ENCODE assay signal across 10 cellular contexts in genomic region chr1:94043738-94044289, GRCh38.
DNase-seq lines count a peak whose midpoint lies in the region; TF ChIP-seq lines count a peak whose summit lies in the region.
"Had no signal": no experiment of that assay in that cellular context is flagged by ENCODE, and none has a peak within 500 bp of the region (broad histone marks: within the 10 kb centered on the region; RNA-seq: fewer than 3 reads in every experiment).

No MANE protein-coding gene starts in this region.

- H3K27me3 Mint-ChIP-seq in type B pancreatic cell, result no peaks in the 10 kb centered on the region

- WGBS in esophagus, 2 donors, result 56 to 70% methylated on average over 4 of the region's 4 CpGs

- H3K27ac Mint-ChIP-seq in type B pancreatic cell, result peak overlapping the region; percentile 97

- peak overlapping the region; percentile 66 for H3K27ac ChIP-seq in SK-N-MC
- peak overlapping the region; percentile 6 to 52 for H3K27ac ChIP-seq in esophagus (ENCODE audit: low read depth in 2 of 2, low read length in 1 of 2)
- H3K27ac ChIP-seq in osteoblast (ENCODE audit: low read depth, low read length), result no peak overlapping the region
- H3K27ac ChIP-seq: epithelial cell of prostate had no signal

- H3K9me3 ChIP-seq in SK-N-MC (ENCODE audit: low read depth, low read length) (no peaks in the 10 kb centered on the region), esophagus (ENCODE audit: control insufficient read depth in 2 of 2, insufficient read depth in 1 of 2, low read depth in 1 of 2, low read length in 1 of 2) (no peaks in the 10 kb centered on the region), osteoblast (ENCODE audit: low read depth, low read length) (no peaks in the 10 kb centered on the region)

- H3K4me1 ChIP-seq in esophagus (ENCODE audit: control insufficient read depth in 2 of 2, insufficient read depth in 2 of 2, low read length in 1 of 2) (peaks cover 0 to 3% of the 10 kb centered on the region in 2 donors), osteoblast (ENCODE audit: insufficient read depth, low read length) (peaks cover 20% of the 10 kb centered on the region)

- no peaks in the 10 kb centered on the region for H3K9me3 Mint-ChIP-seq in type B pancreatic cell

- H3K4me3 Mint-ChIP-seq in type B pancreatic cell, result no peak overlapping the region

- no peaks in the 10 kb centered on the region for H3K79me2 ChIP-seq in osteoblast (ENCODE audit: insufficient read depth, low read length)

- peak overlapping the region; percentile 45 for H2AFZ ChIP-seq in osteoblast (ENCODE audit: low read length)

- H3K4me1 Mint-ChIP-seq in type B pancreatic cell (ENCODE audit: unreplicated experiment), result peaks cover 41% of the 10 kb centered on the region

- H3K4me2 ChIP-seq in osteoblast (ENCODE audit: insufficient read depth, low read length), result no peak overlapping the region

- H3K27me3 ChIP-seq in esophagus (ENCODE audit: control insufficient read depth in 1 of 2, insufficient read depth in 2 of 2, low read length in 2 of 2) (no peaks in the 10 kb centered on the region), osteoblast (ENCODE audit: insufficient read depth, low read length) (no peaks in the 10 kb centered on the region)

- H3K4me3 ChIP-seq in SK-N-MC (peak overlapping the region; percentile 67), esophagus (ENCODE audit: low read depth in 1 of 2, low read length in 2 of 2) (no peak overlapping the region), osteoblast (ENCODE audit: insufficient read depth, low read length) (no peak overlapping the region)

- peak overlapping the region; percentile 28 for H3K9ac ChIP-seq in SK-N-MC (ENCODE audit: insufficient read length)

- H4K20me1 ChIP-seq in osteoblast (ENCODE audit: insufficient read depth, low read length), result no peaks in the 10 kb centered on the region

- H3K36me3 ChIP-seq in SK-N-MC (ENCODE audit: insufficient read depth, low read length) (no peaks in the 10 kb centered on the region), esophagus (ENCODE audit: control insufficient read depth in 2 of 2, insufficient read depth in 2 of 2, low read length in 1 of 2) (no peaks in the 10 kb centered on the region), osteoblast (ENCODE audit: insufficient read depth, low read length) (no peaks in the 10 kb centered on the region)

- intact Hi-C loops in head of caudate nucleus (cut with DNase I), result no loop called here

- DNase-seq in SK-N-MC (ENCODE audit: low read depth, low spot score), result no peak
- no peak for DNase-seq in osteoblast (ENCODE audit: insufficient read length, low spot score, missing footprints)
- DNase-seq in type B pancreatic cell (ENCODE audit: extremely low spot score, unreplicated experiment), result no peak
- DNase-seq in head of caudate nucleus, result no peak
- DNase-seq in NCI-H226, result no peak
- no peak for DNase-seq in NCI-H187 treated with DMSO at 0.1 percent for 48 hours (lab: John Stamatoyannopoulos, UW)
- DNase-seq: activated CD4-positive, alpha-beta T cell treated with anti-CD3 and anti-CD28 coated beads, Interleukin-2, amount 50 U/mL, for 48 hours; NCI-H2081 had no signal

- peaks cover 4% of the 10 kb centered on the region for H3K36me3 Mint-ChIP-seq in type B pancreatic cell

- no peak for TF ChIP-seq CTCF in osteoblast (IDR thresholded peaks at IDR 0.05; ENCODE audit: extremely low read depth, low read depth, low read length)
- no peak for TF ChIP-seq CTCF in type B pancreatic cell (conservative IDR thresholded peaks at IDR 0.05)
